Comparison of ENCODE assay signal across 1 cellular context in genomic region chr4:109877400-109877799, GRCh38.
TF ChIP-seq lines count a peak whose summit lies in the region.

No MANE protein-coding gene starts in this region.

TF ChIP-seq in GM12878, 131 proteins besides CTCF, POLR2A, EP300 and RAD21 (continued from another document and continues in another):
- no peak for TF ChIP-seq E2F8 (IDR thresholded peaks at IDR 0.05; ENCODE audit: low read depth, partially characterized antibody)
- TF ChIP-seq JUND (IDR thresholded peaks at IDR 0.05; ENCODE audit: low read depth, low read length), result peak; percentile 56; the same call in 1 of the 2 replicates
- no peak for TF ChIP-seq MLLT1 (IDR thresholded peaks at IDR 0.05)
- TF ChIP-seq TCF12 (IDR thresholded peaks at IDR 0.05; ENCODE audit: low read depth, low read length), result peak; percentile 67; the same call in 1 of the 2 replicates
- no peak for TF ChIP-seq RB1 (IDR thresholded peaks at IDR 0.05; ENCODE audit: borderline replicate concordance)
- TF ChIP-seq RBBP5 (conservative IDR thresholded peaks at IDR 0.05), result no peak
- TF ChIP-seq SIX5 (IDR thresholded peaks at IDR 0.05; ENCODE audit: low read depth, low read length, severe bottlenecking), result no peak
- TF ChIP-seq CHD1 (IDR thresholded peaks at IDR 0.05; ENCODE audit: low read depth, low read length), result no peak
- TF ChIP-seq, protein P1, sequence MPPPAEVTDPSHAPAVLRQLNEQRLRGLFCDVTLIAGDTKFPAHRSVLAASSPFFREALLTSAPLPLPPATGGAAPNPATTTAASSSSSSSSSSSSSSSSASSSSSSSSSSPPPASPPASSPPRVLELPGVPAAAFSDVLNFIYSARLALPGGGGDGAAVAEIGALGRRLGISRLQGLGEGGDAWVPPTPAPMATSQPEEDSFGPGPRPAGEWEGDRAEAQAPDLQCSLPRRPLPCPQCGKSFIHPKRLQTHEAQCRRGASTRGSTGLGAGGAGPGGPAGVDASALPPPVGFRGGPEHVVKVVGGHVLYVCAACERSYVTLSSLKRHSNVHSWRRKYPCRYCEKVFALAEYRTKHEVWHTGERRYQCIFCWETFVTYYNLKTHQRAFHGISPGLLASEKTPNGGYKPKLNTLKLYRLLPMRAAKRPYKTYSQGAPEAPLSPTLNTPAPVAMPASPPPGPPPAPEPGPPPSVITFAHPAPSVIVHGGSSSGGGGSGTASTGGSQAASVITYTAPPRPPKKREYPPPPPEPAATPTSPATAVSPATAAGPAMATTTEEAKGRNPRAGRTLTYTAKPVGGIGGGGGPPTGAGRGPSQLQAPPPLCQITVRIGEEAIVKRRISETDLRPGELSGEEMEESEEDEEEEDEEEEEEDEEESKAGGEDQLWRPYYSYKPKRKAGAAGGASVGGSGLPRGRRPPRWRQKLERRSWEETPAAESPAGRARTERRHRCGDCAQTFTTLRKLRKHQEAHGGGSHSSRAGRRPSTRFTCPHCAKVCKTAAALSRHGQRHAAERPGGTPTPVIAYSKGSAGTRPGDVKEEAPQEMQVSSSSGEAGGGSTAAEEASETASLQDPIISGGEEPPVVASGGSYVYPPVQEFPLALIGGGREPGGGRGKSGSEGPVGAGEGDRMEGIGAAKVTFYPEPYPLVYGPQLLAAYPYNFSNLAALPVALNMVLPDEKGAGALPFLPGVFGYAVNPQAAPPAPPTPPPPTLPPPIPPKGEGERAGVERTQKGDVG (CRISPR knock-in tag; IDR thresholded peaks at IDR 0.05), result no peak
- TF ChIP-seq, protein P2, sequence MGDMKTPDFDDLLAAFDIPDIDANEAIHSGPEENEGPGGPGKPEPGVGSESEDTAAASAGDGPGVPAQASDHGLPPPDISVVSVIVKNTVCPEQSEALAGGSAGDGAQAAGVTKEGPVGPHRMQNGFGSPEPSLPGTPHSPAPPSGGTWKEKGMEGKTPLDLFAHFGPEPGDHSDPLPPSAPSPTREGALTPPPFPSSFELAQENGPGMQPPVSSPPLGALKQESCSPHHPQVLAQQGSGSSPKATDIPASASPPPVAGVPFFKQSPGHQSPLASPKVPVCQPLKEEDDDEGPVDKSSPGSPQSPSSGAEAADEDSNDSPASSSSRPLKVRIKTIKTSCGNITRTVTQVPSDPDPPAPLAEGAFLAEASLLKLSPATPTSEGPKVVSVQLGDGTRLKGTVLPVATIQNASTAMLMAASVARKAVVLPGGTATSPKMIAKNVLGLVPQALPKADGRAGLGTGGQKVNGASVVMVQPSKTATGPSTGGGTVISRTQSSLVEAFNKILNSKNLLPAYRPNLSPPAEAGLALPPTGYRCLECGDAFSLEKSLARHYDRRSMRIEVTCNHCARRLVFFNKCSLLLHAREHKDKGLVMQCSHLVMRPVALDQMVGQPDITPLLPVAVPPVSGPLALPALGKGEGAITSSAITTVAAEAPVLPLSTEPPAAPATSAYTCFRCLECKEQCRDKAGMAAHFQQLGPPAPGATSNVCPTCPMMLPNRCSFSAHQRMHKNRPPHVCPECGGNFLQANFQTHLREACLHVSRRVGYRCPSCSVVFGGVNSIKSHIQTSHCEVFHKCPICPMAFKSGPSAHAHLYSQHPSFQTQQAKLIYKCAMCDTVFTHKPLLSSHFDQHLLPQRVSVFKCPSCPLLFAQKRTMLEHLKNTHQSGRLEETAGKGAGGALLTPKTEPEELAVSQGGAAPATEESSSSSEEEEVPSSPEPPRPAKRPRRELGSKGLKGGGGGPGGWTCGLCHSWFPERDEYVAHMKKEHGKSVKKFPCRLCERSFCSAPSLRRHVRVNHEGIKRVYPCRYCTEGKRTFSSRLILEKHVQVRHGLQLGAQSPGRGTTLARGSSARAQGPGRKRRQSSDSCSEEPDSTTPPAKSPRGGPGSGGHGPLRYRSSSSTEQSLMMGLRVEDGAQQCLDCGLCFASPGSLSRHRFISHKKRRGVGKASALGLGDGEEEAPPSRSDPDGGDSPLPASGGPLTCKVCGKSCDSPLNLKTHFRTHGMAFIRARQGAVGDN (IDR thresholded peaks at IDR 0.05), result no peak
- peak; percentile 89 for TF ChIP-seq JUNB (IDR thresholded peaks at IDR 0.05)
- no peak for TF ChIP-seq RELA (IDR thresholded peaks at IDR 0.05; ENCODE audit: borderline replicate concordance, partially characterized antibody)
- TF ChIP-seq NFXL1 (IDR thresholded peaks at IDR 0.05; ENCODE audit: borderline replicate concordance), result no peak
- TF ChIP-seq IRF4 (IDR thresholded peaks at IDR 0.05; ENCODE audit: low read depth, low read length), result peak; percentile 67; the same call in 1 of the 2 replicates
- no peak for TF ChIP-seq SRF (IDR thresholded peaks at IDR 0.05; ENCODE audit: low read depth in 2 of 2, low read length in 2 of 2)
- TF ChIP-seq CBX5 (IDR thresholded peaks at IDR 0.05; ENCODE audit: low read depth), result no peak
- TF ChIP-seq BRCA1 (IDR thresholded peaks at IDR 0.05; ENCODE audit: low read depth, low read length), result no peak
- TF ChIP-seq SMARCA5 (IDR thresholded peaks at IDR 0.05), result no peak
- TF ChIP-seq ZNF207 (IDR thresholded peaks at IDR 0.05; ENCODE audit: borderline replicate concordance), result no peak
- no peak for TF ChIP-seq KLF5 (IDR thresholded peaks at IDR 0.05; ENCODE audit: partially characterized antibody)
- TF ChIP-seq PAX8 (IDR thresholded peaks at IDR 0.05), result no peak
- TF ChIP-seq EED (IDR thresholded peaks at IDR 0.05; ENCODE audit: low read depth), result no peak
- no peak for TF ChIP-seq USF1 (IDR thresholded peaks at IDR 0.05; ENCODE audit: borderline replicate concordance, extremely low read length, insufficient read depth, low read depth, low read length)
- TF ChIP-seq, protein P3, sequence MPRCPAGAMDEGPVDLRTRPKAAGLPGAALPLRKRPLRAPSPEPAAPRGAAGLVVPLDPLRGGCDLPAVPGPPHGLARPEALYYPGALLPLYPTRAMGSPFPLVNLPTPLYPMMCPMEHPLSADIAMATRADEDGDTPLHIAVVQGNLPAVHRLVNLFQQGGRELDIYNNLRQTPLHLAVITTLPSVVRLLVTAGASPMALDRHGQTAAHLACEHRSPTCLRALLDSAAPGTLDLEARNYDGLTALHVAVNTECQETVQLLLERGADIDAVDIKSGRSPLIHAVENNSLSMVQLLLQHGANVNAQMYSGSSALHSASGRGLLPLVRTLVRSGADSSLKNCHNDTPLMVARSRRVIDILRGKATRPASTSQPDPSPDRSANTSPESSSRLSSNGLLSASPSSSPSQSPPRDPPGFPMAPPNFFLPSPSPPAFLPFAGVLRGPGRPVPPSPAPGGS (IDR thresholded peaks at IDR 0.05; ENCODE audit: borderline replicate concordance, insufficient read depth, low read depth, low read length, poor library complexity, severe bottlenecking), result peak; percentile 36
- TF ChIP-seq MYC (IDR thresholded peaks at IDR 0.05; ENCODE audit: insufficient read depth, insufficient read length, insufficient replicate concordance, low read length, severe bottlenecking), result no peak
- no peak for TF ChIP-seq MAX (IDR thresholded peaks at IDR 0.05; ENCODE audit: low read depth, low read length)
- no peak for TF ChIP-seq YBX1 (IDR thresholded peaks at IDR 0.05)
- TF ChIP-seq FOXK2 (IDR thresholded peaks at IDR 0.05), result no peak
- TF ChIP-seq MTA3 (IDR thresholded peaks at IDR 0.05; ENCODE audit: borderline replicate concordance, low read length), result no peak
- TF ChIP-seq SUZ12 (IDR thresholded peaks at IDR 0.05; ENCODE audit: unreplicated experiment), result no peak
- TF ChIP-seq CBX3 (IDR thresholded peaks at IDR 0.05; ENCODE audit: borderline replicate concordance, low read depth), result no peak
- no peak for TF ChIP-seq MTA2 (IDR thresholded peaks at IDR 0.05; ENCODE audit: low read depth)
- no peak for TF ChIP-seq FOS (IDR thresholded peaks at IDR 0.05; ENCODE audit: borderline replicate concordance, extremely low read depth, insufficient read length)
- TF ChIP-seq POLR2AphosphoS2 (IDR thresholded peaks at IDR 0.05; ENCODE audit: low read depth, low read length), result no peak
- TF ChIP-seq, protein P4, sequence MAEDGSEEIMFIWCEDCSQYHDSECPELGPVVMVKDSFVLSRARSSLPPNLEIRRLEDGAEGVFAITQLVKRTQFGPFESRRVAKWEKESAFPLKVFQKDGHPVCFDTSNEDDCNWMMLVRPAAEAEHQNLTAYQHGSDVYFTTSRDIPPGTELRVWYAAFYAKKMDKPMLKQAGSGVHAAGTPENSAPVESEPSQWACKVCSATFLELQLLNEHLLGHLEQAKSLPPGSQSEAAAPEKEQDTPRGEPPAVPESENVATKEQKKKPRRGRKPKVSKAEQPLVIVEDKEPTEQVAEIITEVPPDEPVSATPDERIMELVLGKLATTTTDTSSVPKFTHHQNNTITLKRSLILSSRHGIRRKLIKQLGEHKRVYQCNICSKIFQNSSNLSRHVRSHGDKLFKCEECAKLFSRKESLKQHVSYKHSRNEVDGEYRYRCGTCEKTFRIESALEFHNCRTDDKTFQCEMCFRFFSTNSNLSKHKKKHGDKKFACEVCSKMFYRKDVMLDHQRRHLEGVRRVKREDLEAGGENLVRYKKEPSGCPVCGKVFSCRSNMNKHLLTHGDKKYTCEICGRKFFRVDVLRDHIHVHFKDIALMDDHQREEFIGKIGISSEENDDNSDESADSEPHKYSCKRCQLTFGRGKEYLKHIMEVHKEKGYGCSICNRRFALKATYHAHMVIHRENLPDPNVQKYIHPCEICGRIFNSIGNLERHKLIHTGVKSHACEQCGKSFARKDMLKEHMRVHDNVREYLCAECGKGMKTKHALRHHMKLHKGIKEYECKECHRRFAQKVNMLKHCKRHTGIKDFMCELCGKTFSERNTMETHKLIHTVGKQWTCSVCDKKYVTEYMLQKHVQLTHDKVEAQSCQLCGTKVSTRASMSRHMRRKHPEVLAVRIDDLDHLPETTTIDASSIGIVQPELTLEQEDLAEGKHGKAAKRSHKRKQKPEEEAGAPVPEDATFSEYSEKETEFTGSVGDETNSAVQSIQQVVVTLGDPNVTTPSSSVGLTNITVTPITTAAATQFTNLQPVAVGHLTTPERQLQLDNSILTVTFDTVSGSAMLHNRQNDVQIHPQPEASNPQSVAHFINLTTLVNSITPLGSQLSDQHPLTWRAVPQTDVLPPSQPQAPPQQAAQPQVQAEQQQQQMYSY (CRISPR knock-in tag; IDR thresholded peaks at IDR 0.05), result no peak
- TF ChIP-seq SKIL (IDR thresholded peaks at IDR 0.05; ENCODE audit: low read depth, poor library complexity, severe bottlenecking), result no peak
- TF ChIP-seq TBL1XR1 (IDR thresholded peaks at IDR 0.05; ENCODE audit: low read depth, low read length), result no peak
- TF ChIP-seq YY1 (IDR thresholded peaks at IDR 0.05; ENCODE audit: low read depth, low read length), result no peak
- TF ChIP-seq ATF7 (IDR thresholded peaks at IDR 0.05; ENCODE audit: low read depth), result peak; percentile 80
- TF ChIP-seq MEF2A (IDR thresholded peaks at IDR 0.05; ENCODE audit: insufficient read depth, low read depth, low read length), result peak; percentile 95
- no peak for TF ChIP-seq USF2 (IDR thresholded peaks at IDR 0.05; ENCODE audit: borderline replicate concordance, low read depth, low read length)
- TF ChIP-seq ZNF622 (IDR thresholded peaks at IDR 0.05), result no peak
